10 cellular contexts compared by ENCODE assay signal in the genomic region with DNA sequence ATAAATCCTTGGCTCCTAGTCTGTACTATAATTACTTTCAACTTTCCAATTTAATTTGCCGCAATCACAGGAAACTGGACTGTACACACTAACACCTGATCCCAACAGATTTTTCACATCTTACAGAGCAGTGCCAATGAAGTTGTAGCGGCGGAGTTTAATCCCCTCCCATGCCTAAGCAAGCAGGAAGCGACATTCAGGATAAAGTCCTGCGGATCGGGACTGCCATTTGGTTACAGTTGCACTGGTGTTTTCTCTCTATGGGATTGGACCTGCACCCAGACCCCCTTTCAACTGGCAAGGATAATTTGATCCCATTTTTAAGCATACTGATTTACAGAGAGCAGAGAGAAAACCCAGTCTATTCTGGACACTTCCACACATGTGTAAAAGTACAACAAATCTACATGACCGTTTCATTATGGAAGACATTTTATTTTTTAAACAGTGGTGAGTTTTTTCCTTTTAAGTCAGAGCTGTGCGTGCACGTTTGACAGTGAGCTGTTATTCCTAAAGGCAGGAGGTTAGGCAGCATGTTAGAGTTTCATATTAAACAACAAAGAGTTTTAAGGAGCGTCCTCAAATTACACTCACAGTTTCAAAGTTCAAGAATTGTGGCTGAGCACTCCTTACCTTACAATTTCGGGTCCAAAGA.
DNase-seq lines count a peak whose midpoint lies in the region; TF ChIP-seq lines count a peak whose summit lies in the region.
"Had no signal": no experiment of that assay in that cellular context is flagged by ENCODE, and none has a peak within 500 bp of the region (broad histone marks: within the 10 kb centered on the region; RNA-seq: fewer than 3 reads in every experiment).

No MANE protein-coding gene starts in this region.

- H3K36me3 Mint-ChIP-seq in activated CD4-positive, alpha-beta memory T cell treated with anti-CD3 and anti-CD28 coated beads for 36 hours = peaks cover 3% of the 10 kb centered on the region
- H3K36me3 Mint-ChIP-seq: memory B cell had no signal

- peak overlapping the region; percentile 8 for H3K27ac ChIP-seq in hepatocyte
- peak overlapping the region in 6 of 8 donors; percentile 35 to 70 (median 56) for H3K27ac ChIP-seq in spleen

- H3K9me3 ChIP-seq in hepatocyte (ENCODE audit: low read depth) = no peaks in the 10 kb centered on the region
- peaks cover 0 to 4% (median 0%) of the 10 kb centered on the region in 8 donors for H3K9me3 ChIP-seq in spleen

- TF ChIP-seq CTCF in hepatocyte (IDR thresholded peaks at IDR 0.05; ENCODE audit: poor library complexity) (no peak), spleen (IDR thresholded peaks at IDR 0.05 in 8 of 11, conservative IDR thresholded peaks at IDR 0.05 in 3 of 11) (no peak)

- TF ChIP-seq POLR2A in spleen (IDR thresholded peaks at IDR 0.05) = peak in 1 of 3 donors; percentile 10

- no peaks in the 10 kb centered on the region for H4K20me1 ChIP-seq in hepatocyte (ENCODE audit: insufficient read depth, poor library complexity, severe bottlenecking)

- no peaks in the 10 kb centered on the region for H3K27me3 ChIP-seq in hepatocyte
- H3K27me3 ChIP-seq in spleen (replicated peaks in 1 of 7) = no peaks in the 10 kb centered on the region

- H3K4me3 ChIP-seq in hepatocyte (no peak overlapping the region), spleen (peak overlapping the region; percentile 3 to 66 (median 35))

- H3K4me3 Mint-ChIP-seq in activated CD4-positive, alpha-beta memory T cell treated with anti-CD3 and anti-CD28 coated beads for 36 hours = peak overlapping the region; percentile 66
- H3K4me3 Mint-ChIP-seq: activated CD8-positive, alpha-beta T cell treated with anti-CD3 and anti-CD28 coated beads, Interleukin-2, amount 10 ng/mL, durations not matched to agents 7 days and 5 days; memory B cell had no signal

- 62% methylated on average over 11 of the region's 11 CpGs for WGBS in hepatocyte (ENCODE audit: low lambda C conversion rate, missing lambda C conversion rate)
- 45 to 74% (median 54%) methylated on average over 11 of the region's 11 CpGs for WGBS in spleen, 5 donors

- no peaks in the 10 kb centered on the region for H3K4me1 ChIP-seq in hepatocyte (ENCODE audit: insufficient read depth)
- H3K4me1 ChIP-seq in spleen = peaks cover 0 to 29% (median 19%) of the 10 kb centered on the region in 6 donors

- peak; percentile 7 for DNase-seq in DMS 273 (lab: John Stamatoyannopoulos, UW; ENCODE audit: unreplicated experiment)
- DNase-seq in DMS 273 treated with DMSO at 0.1 percent for 48 hours (lab: John Stamatoyannopoulos, UW) = no peak
- no peak for DNase-seq in activated CD4-positive, alpha-beta memory T cell treated with anti-CD3 and anti-CD28 coated beads for 36 hours
- DNase-seq in hepatocyte (ENCODE audit: low spot score) = no peak
- DNase-seq in spleen = no peak
- DNase-seq in activated CD4-positive, alpha-beta T cell treated with anti-CD3 and anti-CD28 coated beads, Interleukin-2, amount 50 U/mL, for 4 hours = no peak
- DNase-seq in activated effector memory CD4-positive, alpha-beta T cell treated with anti-CD3 and anti-CD28 coated beads, Interleukin-2, amount 50 U/mL, for 16 hours = no peak
- DNase-seq in SHP77 treated with DMSO at 0.1 percent for 48 hours (lab: John Stamatoyannopoulos, UW) = no peak
- DNase-seq: activated CD8-positive, alpha-beta T cell treated with anti-CD3 and anti-CD28 coated beads, Interleukin-2, amount 10 ng/mL, durations not matched to agents 7 days and 5 days had no signal

- peak overlapping the region; percentile 32 for H2AFZ ChIP-seq in hepatocyte

- intact Hi-C loops in activated CD4-positive, alpha-beta memory T cell treated with anti-CD3 and anti-CD28 coated beads for 36 hours (cut with micrococcal nuclease) = loop anchor here (5.0 kb wide), 2 partner anchors 119 to 1249 kb away; a partner anchor contains a TSS
- intact Hi-C loops in spleen (cut with DNase I; ENCODE audit: low total_unique reads) = no loop called here

- peak overlapping the region; percentile 74 for H3K4me2 ChIP-seq in hepatocyte

- CTCF ChIA-PET in activated CD4-positive, alpha-beta memory T cell treated with anti-CD3 and anti-CD28 coated beads for 36 hours (lab: Charles Lee) = no interaction called here

- peaks cover 4% of the 10 kb centered on the region for H3K9me3 Mint-ChIP-seq in activated CD4-positive, alpha-beta memory T cell treated with anti-CD3 and anti-CD28 coated beads for 36 hours
- H3K9me3 Mint-ChIP-seq: memory B cell had no signal

- H3K27ac Mint-ChIP-seq in activated CD4-positive, alpha-beta memory T cell treated with anti-CD3 and anti-CD28 coated beads for 36 hours = peak overlapping the region; percentile 28
- H3K27ac Mint-ChIP-seq: activated CD8-positive, alpha-beta T cell treated with anti-CD3 and anti-CD28 coated beads, Interleukin-2, amount 10 ng/mL, durations not matched to agents 7 days and 5 days; memory B cell had no signal

- H3K79me2 ChIP-seq in hepatocyte = no peaks in the 10 kb centered on the region

- POLR2A ChIA-PET in activated CD4-positive, alpha-beta memory T cell treated with anti-CD3 and anti-CD28 coated beads for 36 hours (lab: Charles Lee) = interaction anchor here (0.7 kb wide), 1 partner anchor 133 kb away, joined by 3 read pairs; no protein-coding TSS in a partner anchor

- H3K36me3 ChIP-seq in hepatocyte (replicated peaks; ENCODE audit: insufficient read depth, low read depth) = no peaks in the 10 kb centered on the region
- no peaks in the 10 kb centered on the region for H3K36me3 ChIP-seq in spleen

- H3K27me3 Mint-ChIP-seq in activated CD4-positive, alpha-beta memory T cell treated with anti-CD3 and anti-CD28 coated beads for 36 hours = no peaks in the 10 kb centered on the region
- H3K27me3 Mint-ChIP-seq: memory B cell had no signal

- no peaks in the 10 kb centered on the region for H3K9me2 ChIP-seq in hepatocyte (replicated peaks; ENCODE audit: insufficient read depth)

- H3K4me1 Mint-ChIP-seq in activated CD4-positive, alpha-beta memory T cell treated with anti-CD3 and anti-CD28 coated beads for 36 hours (ENCODE audit: low read depth) = peaks cover 42% of the 10 kb centered on the region
